7 cellular contexts compared by ENCODE assay signal in the genomic region with DNA sequence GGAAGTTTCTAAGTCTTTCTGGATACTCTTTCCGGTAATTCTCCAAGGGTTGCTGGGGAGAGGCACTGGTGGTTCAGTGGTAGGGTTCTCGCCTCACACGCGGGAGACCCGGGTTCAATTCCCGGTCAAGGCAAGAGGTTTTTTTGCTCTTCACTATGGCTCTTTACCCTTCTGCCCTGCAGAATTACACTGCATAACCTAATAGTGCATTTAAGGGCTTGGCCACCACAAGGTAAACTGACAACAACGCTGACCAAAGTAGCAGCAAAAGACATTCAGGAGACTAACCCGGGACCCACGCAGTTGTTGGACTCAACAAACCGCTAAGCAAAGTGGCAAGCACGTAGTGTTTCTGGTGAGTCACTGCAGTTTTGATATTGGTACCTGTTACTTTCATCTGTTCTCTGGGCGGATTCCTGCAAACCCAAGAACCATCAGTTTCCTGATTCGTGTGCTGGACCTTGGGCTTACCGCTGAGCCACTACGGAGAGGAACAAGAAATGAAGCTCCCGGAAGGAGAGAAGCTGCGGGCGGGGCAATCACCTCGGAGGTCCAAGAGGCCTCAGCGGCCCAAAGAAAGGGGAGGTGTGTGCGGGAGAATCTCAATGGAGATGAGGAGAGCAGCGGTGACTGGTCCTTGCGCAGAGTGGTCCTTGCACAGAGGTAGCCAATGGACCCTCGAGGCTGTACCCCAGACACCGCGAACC.
DNase-seq lines count a peak whose midpoint lies in the region; ATAC-seq lines count a peak whose summit lies in the region.
"Not testable (repeated sequence)": the region's sequence is repeated elsewhere in the genome, so short reads cannot be mapped to it uniquely, and the experiment has no call there.

No MANE protein-coding gene starts in this region.

- H3K9me3 Mint-ChIP-seq in activated CD8-positive, alpha-beta memory T cell treated with anti-CD3 and anti-CD28 coated beads, Interleukin-2, amount 10 ng/mL, durations not matched to agents 7 days and 5 days (ENCODE audit: low read depth); naive thymus-derived CD8-positive, alpha-beta T cell: not testable (repeated sequence)

- H3K4me1 Mint-ChIP-seq in activated CD8-positive, alpha-beta memory T cell treated with anti-CD3 and anti-CD28 coated beads, Interleukin-2, amount 10 ng/mL, durations not matched to agents 7 days and 5 days = not testable (repeated sequence)
- H3K4me1 Mint-ChIP-seq in naive thymus-derived CD8-positive, alpha-beta T cell = peaks cover 4 to 12% (median 6%) of the 10 kb centered on the region in 4 donors

- ATAC-seq in GM18861 (IDR thresholded peaks at IDR 0.05; ENCODE audit: unreplicated experiment) (peak; percentile 48), GM21529 (IDR thresholded peaks at IDR 0.05; ENCODE audit: unreplicated experiment) (peak; percentile 56), HG02885 (IDR thresholded peaks at IDR 0.05; ENCODE audit: poor library complexity, unreplicated experiment) (peak; percentile 77), HG03565 (IDR thresholded peaks at IDR 0.05; ENCODE audit: unreplicated experiment) (peak; percentile 54), Right ventricle myocardium inferior (peak; percentile 38)
- peak; percentile 73 for ATAC-seq in activated CD8-positive, alpha-beta memory T cell treated with anti-CD3 and anti-CD28 coated beads, Interleukin-2, amount 10 ng/mL, durations not matched to agents 7 days and 5 days
- peak; percentile 44 to 58 for ATAC-seq in naive thymus-derived CD8-positive, alpha-beta T cell

- DNase-seq in activated CD8-positive, alpha-beta memory T cell treated with anti-CD3 and anti-CD28 coated beads, Interleukin-2, amount 10 ng/mL, durations not matched to agents 7 days and 5 days; Right ventricle myocardium inferior (ENCODE audit: missing footprints): not testable (repeated sequence)
- DNase-seq in naive thymus-derived CD8-positive, alpha-beta T cell = peak in 2 of 10 donors; percentile 23 to 47

- CTCF ChIA-PET in activated CD8-positive, alpha-beta memory T cell treated with anti-CD3 and anti-CD28 coated beads, Interleukin-2, amount 10 ng/mL, durations not matched to agents 7 days and 5 days (lab: Charles Lee) = not testable (repeated sequence)

- intact Hi-C loops in Right ventricle myocardium inferior (cut with DNase I) = not testable (repeated sequence)

- H3K27me3 Mint-ChIP-seq in activated CD8-positive, alpha-beta memory T cell treated with anti-CD3 and anti-CD28 coated beads, Interleukin-2, amount 10 ng/mL, durations not matched to agents 7 days and 5 days; naive thymus-derived CD8-positive, alpha-beta T cell: not testable (repeated sequence)

- POLR2A ChIA-PET in naive thymus-derived CD8-positive, alpha-beta T cell (lab: Charles Lee) = not testable (repeated sequence)

- H3K36me3 Mint-ChIP-seq in activated CD8-positive, alpha-beta memory T cell treated with anti-CD3 and anti-CD28 coated beads, Interleukin-2, amount 10 ng/mL, durations not matched to agents 7 days and 5 days; naive thymus-derived CD8-positive, alpha-beta T cell: not testable (repeated sequence)

- H3K4me3 Mint-ChIP-seq in activated CD8-positive, alpha-beta memory T cell treated with anti-CD3 and anti-CD28 coated beads, Interleukin-2, amount 10 ng/mL, durations not matched to agents 7 days and 5 days; naive thymus-derived CD8-positive, alpha-beta T cell: not testable (repeated sequence)

- H3K27ac Mint-ChIP-seq in activated CD8-positive, alpha-beta memory T cell treated with anti-CD3 and anti-CD28 coated beads, Interleukin-2, amount 10 ng/mL, durations not matched to agents 7 days and 5 days; naive thymus-derived CD8-positive, alpha-beta T cell: not testable (repeated sequence)
